In the genomic region with DNA sequence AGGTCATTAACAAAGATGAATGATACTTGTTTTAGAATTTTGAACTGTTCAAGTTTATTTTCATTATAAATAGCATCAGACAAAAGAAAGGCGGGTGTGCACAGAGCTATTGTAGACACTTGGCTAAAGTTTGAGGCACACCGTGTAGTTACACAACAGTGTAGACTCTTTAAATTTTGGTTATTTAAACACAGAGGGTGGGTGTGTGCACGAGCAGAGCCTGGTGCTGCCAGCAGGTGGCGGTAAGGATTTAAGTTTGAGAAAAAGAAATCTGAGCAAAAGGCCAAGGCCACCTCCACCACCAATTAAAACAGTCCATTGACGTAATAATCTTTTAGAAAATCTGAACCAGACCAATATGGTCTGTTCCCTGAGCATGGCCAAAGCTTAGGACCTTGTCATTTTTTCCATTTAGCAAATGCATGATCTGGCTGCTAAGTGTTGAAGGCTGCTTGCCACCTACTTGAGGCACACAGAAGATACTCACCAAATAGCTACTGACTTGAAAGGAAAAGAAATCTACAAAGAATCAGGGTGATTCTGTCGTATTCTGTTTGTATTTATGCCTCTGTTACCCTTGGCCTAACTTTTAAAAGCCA, we compare ENCODE assay signal across 9 cellular contexts. TPM values are rescaled to one million over a fixed set of nuclear protein-coding genes. Genes with fewer than 3 reads are reported as not detected.
A peak's percentile ranks its signal among the peaks of the same experiment; 100 is the strongest.
DNase-seq lines count a peak whose midpoint lies in the region; ATAC-seq and TF ChIP-seq lines count a peak whose summit lies in the region.
"Had no signal": no experiment of that assay in that cellular context is flagged by ENCODE, and none has a peak within 500 bp of the region (broad histone marks: within the 10 kb centered on the region; RNA-seq: fewer than 3 reads in every experiment).

No MANE protein-coding gene starts in this region.

- no peak overlapping the region for H3K27ac Mint-ChIP-seq in activated T-helper 2 cell treated with anti-CD3 and anti-CD28 coated beads, Interferon-gamma antibody, Interleukin-2, Interleukin-4, amounts not matched to agents 10 μg/mL and 5 μg/mL and 100 μg/mL, durations not matched to agents 14 hours and 24 hours and 36 hours
- H3K27ac Mint-ChIP-seq: CD8-positive, alpha-beta memory T cell had no signal

- no peaks in the 10 kb centered on the region for H3K4me1 ChIP-seq in right atrium auricular region

- no peak overlapping the region for H3K4me3 Mint-ChIP-seq in activated T-helper 2 cell treated with anti-CD3 and anti-CD28 coated beads, Interferon-gamma antibody, Interleukin-2, Interleukin-4, amounts not matched to agents 10 μg/mL and 5 μg/mL and 100 μg/mL, durations not matched to agents 14 hours and 24 hours and 36 hours (ENCODE audit: low read depth)
- H3K4me3 Mint-ChIP-seq: CD8-positive, alpha-beta memory T cell had no signal

- H3K4me1 Mint-ChIP-seq in activated T-helper 2 cell treated with anti-CD3 and anti-CD28 coated beads, Interferon-gamma antibody, Interleukin-2, Interleukin-4, amounts not matched to agents 10 μg/mL and 5 μg/mL and 100 μg/mL, durations not matched to agents 14 hours and 24 hours and 36 hours (ENCODE audit: low read depth): peaks cover 2% of the 10 kb centered on the region

- no peak overlapping the region for H3K27ac ChIP-seq in right atrium auricular region

- intact Hi-C loops in activated T-helper 2 cell treated with anti-CD3 and anti-CD28 coated beads, Interferon-gamma antibody, Interleukin-2, Interleukin-4, amounts not matched to agents 10 μg/mL and 5 μg/mL and 100 μg/mL, durations not matched to agents 14 hours and 24 hours and 36 hours (cut with micrococcal nuclease): no loop called here

- no peak for ATAC-seq in HG02938 (IDR thresholded peaks at IDR 0.05; ENCODE audit: unreplicated experiment)
- no peak for ATAC-seq in HG03521 (IDR thresholded peaks at IDR 0.05; ENCODE audit: unreplicated experiment)

- peak; percentile 36 for DNase-seq in NCI-H2227 (lab: John Stamatoyannopoulos, UW; ENCODE audit: unreplicated experiment)
- DNase-seq in NCI-H2227 treated with DMSO at 0.1 percent for 48 hours (lab: John Stamatoyannopoulos, UW): no peak
- peak; percentile 6 for DNase-seq in NCI-H2029 (lab: John Stamatoyannopoulos, UW)
- DNase-seq in activated T-helper 2 cell treated with anti-CD3 and anti-CD28 coated beads, Interferon-gamma antibody, Interleukin-2, Interleukin-4, amounts not matched to agents 10 μg/mL and 5 μg/mL and 100 μg/mL, durations not matched to agents 14 hours and 24 hours and 36 hours (ENCODE audit: low spot score): peak; percentile 19
- no peak for DNase-seq in right atrium auricular region (ENCODE audit: low spot score)
- peak; percentile 26 to 46 for DNase-seq in stimulated activated CD4-positive, alpha-beta T cell treated with anti-CD3 and anti-CD28 coated beads, Interleukin-4, amount 100 ng/mL, for 48 hours (ENCODE audit: low read depth in 2 of 2)

- H3K4me3 ChIP-seq in right atrium auricular region: no peak overlapping the region

- TF ChIP-seq CTCF in right atrium auricular region (IDR thresholded peaks at IDR 0.05): peak; percentile 37 to 63

- no peaks in the 10 kb centered on the region for H3K9me3 Mint-ChIP-seq in activated T-helper 2 cell treated with anti-CD3 and anti-CD28 coated beads, Interferon-gamma antibody, Interleukin-2, Interleukin-4, amounts not matched to agents 10 μg/mL and 5 μg/mL and 100 μg/mL, durations not matched to agents 14 hours and 24 hours and 36 hours
- H3K9me3 Mint-ChIP-seq: CD8-positive, alpha-beta memory T cell had no signal

- peaks cover 54% of the 10 kb centered on the region for H3K36me3 ChIP-seq in right atrium auricular region

- H3K27me3 Mint-ChIP-seq in activated T-helper 2 cell treated with anti-CD3 and anti-CD28 coated beads, Interferon-gamma antibody, Interleukin-2, Interleukin-4, amounts not matched to agents 10 μg/mL and 5 μg/mL and 100 μg/mL, durations not matched to agents 14 hours and 24 hours and 36 hours (ENCODE audit: low read depth): no peaks in the 10 kb centered on the region
- H3K27me3 Mint-ChIP-seq: CD8-positive, alpha-beta memory T cell had no signal

- H3K9me3 ChIP-seq in right atrium auricular region: no peaks in the 10 kb centered on the region

- no peaks in the 10 kb centered on the region for H3K27me3 ChIP-seq in right atrium auricular region

- H3K36me3 Mint-ChIP-seq in activated T-helper 2 cell treated with anti-CD3 and anti-CD28 coated beads, Interferon-gamma antibody, Interleukin-2, Interleukin-4, amounts not matched to agents 10 μg/mL and 5 μg/mL and 100 μg/mL, durations not matched to agents 14 hours and 24 hours and 36 hours (ENCODE audit: low read depth): peaks cover 45% of the 10 kb centered on the region

RNA-seq across cellular contexts. Expression of a gene that starts 14.3 kb away (rescaled TPM):
- 62.1 and 66.0 TPM in 2 replicates for total RNA-seq in activated T-helper 2 cell treated with anti-CD3 and anti-CD28 coated beads, Interferon-gamma antibody, Interleukin-2, Interleukin-4, amounts not matched to agents 10 μg/mL and 5 μg/mL and 100 μg/mL, durations not matched to agents 14 hours and 24 hours and 36 hours
- 10 to 100 TPM; 12.2 to 14.9 TPM for total RNA-seq in right atrium auricular region

RNA-seq across cellular contexts. Expression of a gene that starts 19.5 kb away (rescaled TPM):
- total RNA-seq in activated T-helper 2 cell treated with anti-CD3 and anti-CD28 coated beads, Interferon-gamma antibody, Interleukin-2, Interleukin-4, amounts not matched to agents 10 μg/mL and 5 μg/mL and 100 μg/mL, durations not matched to agents 14 hours and 24 hours and 36 hours: 35.5 and 35.6 TPM in 2 replicates
- 10 to 100 TPM; 17.5 to 20.3 TPM for total RNA-seq in right atrium auricular region

Comparison
In these comparisons a context has a peak if more than half of its experiments do, and no peak if none do; other contexts are left out.
1. DNase-seq: peak in NCI-H2227 (single experiment), NCI-H2029 (single experiment), activated T-helper 2 cell treated with anti-CD3 and anti-CD28 coated beads, Interferon-gamma antibody, Interleukin-2, Interleukin-4, amounts not matched to agents 10 μg/mL and 5 μg/mL and 100 μg/mL, durations not matched to agents 14 hours and 24 hours and 36 hours (single experiment) and stimulated activated CD4-positive, alpha-beta T cell treated with anti-CD3 and anti-CD28 coated beads, Interleukin-4, amount 100 ng/mL, for 48 hours (2 of 2); none in NCI-H2227 treated with DMSO at 0.1 percent for 48 hours (single experiment) and right atrium auricular region (single experiment).